In genomic region chr17:75011788-75012319, GRCh38 we compare ENCODE assay signal across 8 cellular contexts. TPM values are rescaled to one million over a fixed set of nuclear protein-coding genes. Genes with fewer than 3 reads are reported as not detected.
DNase-seq lines count a peak whose midpoint lies in the region; ATAC-seq and TF ChIP-seq lines count a peak whose summit lies in the region.

No MANE protein-coding gene starts in this region.

- intact Hi-C loops in colonic mucosa (cut with DNase I), result no loop called here

- H4K20me1 ChIP-seq in OCI-LY1 (ENCODE audit: insufficient read depth, low read length), result no peaks in the 10 kb centered on the region

- peaks cover 7% of the 10 kb centered on the region; the same call in 1 of the 2 replicates for H3K36me3 ChIP-seq in OCI-LY1 (ENCODE audit: insufficient read depth, low read length)
- H3K36me3 ChIP-seq in colonic mucosa, result no peaks in the 10 kb centered on the region
- peaks cover 0 to 3% (median under 1%) of the 10 kb centered on the region in 4 donors for H3K36me3 ChIP-seq in liver (ENCODE audit: control insufficient read depth in 4 of 4, insufficient read depth in 3 of 4, low read depth in 1 of 4, low read length in 3 of 4)

- H3K27me3 Mint-ChIP-seq in T-helper 1 cell treated with Interleukin-12 subunit alpha and Interleukin-12 subunit beta and Interleukin-4 antibody, amounts not matched to agents 30 μg/mL and 1 μg/mL, for 36 hours (ENCODE audit: low read depth), result peaks cover 1% of the 10 kb centered on the region

- peak overlapping the region; percentile 91 for H3K4me3 ChIP-seq in OCI-LY1 (ENCODE audit: low read depth, low read length, poor library complexity, severe bottlenecking)
- peak overlapping the region; percentile 91 for H3K4me3 ChIP-seq in colonic mucosa
- H3K4me3 ChIP-seq in liver (ENCODE audit: low read depth in 1 of 3, low read length in 3 of 3), result peak overlapping the region; percentile 87 to 91 (median 90)

- TF ChIP-seq CTCF in OCI-LY1 (IDR thresholded peaks at IDR 0.05; ENCODE audit: low read length), result no peak
- no peak for TF ChIP-seq CTCF in colonic mucosa (IDR thresholded peaks at IDR 0.05)
- no peak for TF ChIP-seq CTCF in liver (IDR thresholded peaks at IDR 0.05; ENCODE audit: low read depth, low read length, missing input control)

- H3K9me3 ChIP-seq in OCI-LY1 (ENCODE audit: low read length), result no peaks in the 10 kb centered on the region
- no peaks in the 10 kb centered on the region for H3K9me3 ChIP-seq in colonic mucosa
- H3K9me3 ChIP-seq in liver (ENCODE audit: control insufficient read depth in 4 of 4, low read length in 3 of 4), result no peaks in the 10 kb centered on the region

- peaks cover 12% of the 10 kb centered on the region for H3K36me3 Mint-ChIP-seq in T-helper 1 cell treated with Interleukin-12 subunit alpha and Interleukin-12 subunit beta and Interleukin-4 antibody, amounts not matched to agents 30 μg/mL and 1 μg/mL, for 36 hours (ENCODE audit: low read depth)

- peaks cover 20% of the 10 kb centered on the region for H3K4me1 ChIP-seq in OCI-LY1 (ENCODE audit: insufficient read depth, low read length, severe bottlenecking)
- peaks cover 9% of the 10 kb centered on the region for H3K4me1 ChIP-seq in colonic mucosa
- H3K4me1 ChIP-seq in liver (ENCODE audit: control insufficient read depth in 4 of 4, insufficient read depth in 4 of 4, low read length in 3 of 4), result peaks cover 4 to 20% (median 14%) of the 10 kb centered on the region in 4 donors

- H2AFZ ChIP-seq in OCI-LY1 (ENCODE audit: low read length), result peak overlapping the region; percentile 99

- H3K4me3 Mint-ChIP-seq in T-helper 1 cell treated with Interleukin-12 subunit alpha and Interleukin-12 subunit beta and Interleukin-4 antibody, amounts not matched to agents 30 μg/mL and 1 μg/mL, for 36 hours, result peak overlapping the region; percentile 93

- peak overlapping the region; percentile 96 for H3K4me2 ChIP-seq in OCI-LY1 (ENCODE audit: low read length)

- H3K27ac ChIP-seq in OCI-LY1 (ENCODE audit: low read depth, low read length, poor library complexity, severe bottlenecking), result no peak overlapping the region
- H3K27ac ChIP-seq in colonic mucosa, result peak overlapping the region; percentile 76
- peak overlapping the region; percentile 42 to 72 for H3K27ac ChIP-seq in liver (ENCODE audit: low read depth in 1 of 2, low read length in 2 of 2)
- H3K27ac ChIP-seq in substantia nigra (ENCODE audit: low read depth, low read length, poor library complexity, severe bottlenecking), result peak overlapping the region; percentile 85

- H3K9ac ChIP-seq in OCI-LY1 (ENCODE audit: low read length) (peak overlapping the region; percentile 87), colonic mucosa (ENCODE audit: low read depth in 2 of 2, low read length in 2 of 2) (peak overlapping the region; percentile 76 to 77), liver (ENCODE audit: low read depth in 1 of 2, low read length in 2 of 2) (no peak overlapping the region)

- DNase-seq in T-helper 1 cell (no peak), colonic mucosa (peak; percentile 75), substantia nigra (lab: John Stamatoyannopoulos, UW) (peak in 28 of 49 donors; percentile 19 to 73 (median 45)), GF-D8 (lab: John Stamatoyannopoulos, UW) (no peak)

- ATAC-seq in GM19351 (IDR thresholded peaks at IDR 0.05; ENCODE audit: unreplicated experiment), result no peak

- H3K9me3 Mint-ChIP-seq in T-helper 1 cell treated with Interleukin-12 subunit alpha and Interleukin-12 subunit beta and Interleukin-4 antibody, amounts not matched to agents 30 μg/mL and 1 μg/mL, for 36 hours, result no peaks in the 10 kb centered on the region

- H3K4me1 Mint-ChIP-seq in T-helper 1 cell treated with Interleukin-12 subunit alpha and Interleukin-12 subunit beta and Interleukin-4 antibody, amounts not matched to agents 30 μg/mL and 1 μg/mL, for 36 hours (ENCODE audit: low read depth), result peaks cover 21% of the 10 kb centered on the region

- H3K9me2 ChIP-seq in OCI-LY1 (ENCODE audit: low read depth, low read length), result no peaks in the 10 kb centered on the region

- no peaks in the 10 kb centered on the region for H3F3A ChIP-seq in OCI-LY1 (ENCODE audit: insufficient read depth, low read length)

- peak in 1 of 2 donors; percentile 16 for TF ChIP-seq RAD21 in liver (IDR thresholded peaks at IDR 0.05)

- peak overlapping the region; percentile 80 for H3K27ac Mint-ChIP-seq in T-helper 1 cell treated with Interleukin-12 subunit alpha and Interleukin-12 subunit beta and Interleukin-4 antibody, amounts not matched to agents 30 μg/mL and 1 μg/mL, for 36 hours

- peaks cover 8% of the 10 kb centered on the region; the same call in 1 of the 2 replicates for H3K79me2 ChIP-seq in OCI-LY1 (ENCODE audit: insufficient read depth, low read length)

- H3K27me3 ChIP-seq in OCI-LY1 (ENCODE audit: insufficient read depth, low read length) (no peaks in the 10 kb centered on the region), colonic mucosa (no peaks in the 10 kb centered on the region), liver (ENCODE audit: control insufficient read depth in 4 of 4, insufficient read depth in 4 of 4, low read length in 3 of 4) (no peaks in the 10 kb centered on the region)

- WGBS in liver, result 27% methylated on average over 11 of the region's 11 CpGs

TF ChIP-seq in liver, 16 proteins besides CTCF, POLR2A, EP300 and RAD21:
- TF ChIP-seq HNF4G (IDR thresholded peaks at IDR 0.05) (no peak), MAX (IDR thresholded peaks at IDR 0.05) (no peak), TAF1 (conservative IDR thresholded peaks at IDR 0.05) (no peak), NR2F2 (IDR thresholded peaks at IDR 0.05) (no peak), RXRA (IDR thresholded peaks at IDR 0.05) (no peak), ZBTB33 (IDR thresholded peaks at IDR 0.05) (no peak), FOXA2 (IDR thresholded peaks at IDR 0.05) (no peak), ATF3 (IDR thresholded peaks at IDR 0.05) (no peak)

RNA-seq across cellular contexts. Expression of gene MRPL58, which starts 0.6 kb away (rescaled TPM):
- 10 to 100 TPM; 27.2 to 50.1 TPM for total RNA-seq in colonic mucosa
- total RNA-seq in liver, result 10 to 100 TPM; 20.5 to 29.9 TPM
- polyA plus RNA-seq in liver, result 10 to 100 TPM; 36.9 to 47.0 TPM

RNA-seq across cellular contexts. Expression of gene CDR2L, which starts 24.4 kb away (rescaled TPM):
- total RNA-seq in colonic mucosa, result 1 to 10 TPM; 3.7 to 4.1 TPM
- 1 to 10 TPM in 1 of 2 donors, under 1 TPM in 1; 0.70 to 1.5 TPM for total RNA-seq in liver
- 1 to 10 TPM in 1 of 2 donors, under 1 TPM in 1; 0.78 to 1.1 TPM for polyA plus RNA-seq in liver

RNA-seq across cellular contexts. Expression of gene ATP5PD, which starts 34.9 kb away (rescaled TPM):
- 100 to 1,000 TPM; 302 to 371 TPM for total RNA-seq in colonic mucosa
- 100 to 1,000 TPM; 102 to 128 TPM for total RNA-seq in liver
- 100 to 1,000 TPM; 241 to 378 TPM for polyA plus RNA-seq in liver

RNA-seq across cellular contexts. Expression of gene KCTD2, which starts 35.2 kb away (rescaled TPM):
- total RNA-seq in colonic mucosa (10 to 100 TPM; 14.8 to 18.1 TPM), liver (1 to 10 TPM; 5.6 to 8.2 TPM)
- polyA plus RNA-seq in liver, result 1 to 10 TPM; 2.4 to 7.1 TPM

RNA-seq across cellular contexts. Expression of gene HID1, which starts 39.3 kb away (rescaled TPM):
- total RNA-seq in colonic mucosa (10 to 100 TPM; 47.8 to 54.8 TPM), liver (1 to 10 TPM; 2.7 to 6.2 TPM)
- polyA plus RNA-seq in liver, result 1 to 10 TPM; 3.5 to 3.8 TPM

Comparison
In these comparisons a context has a peak if more than half of its experiments do, and no peak if none do; other contexts are left out.
1. DNase-seq: peak in colonic mucosa (single experiment) and substantia nigra (28 of 49); none in T-helper 1 cell (0 of 5) and GF-D8 (single experiment).
2. H3K9ac ChIP-seq: peak in OCI-LY1 (single experiment) and colonic mucosa (2 of 2); none in liver (0 of 2).
3. Peak in every context shown above with its lines, with median percentiles within 50 percentile points of each other: H3K4me3 ChIP-seq.